ENCODE assay signal across 12 cellular contexts in the genomic region with DNA sequence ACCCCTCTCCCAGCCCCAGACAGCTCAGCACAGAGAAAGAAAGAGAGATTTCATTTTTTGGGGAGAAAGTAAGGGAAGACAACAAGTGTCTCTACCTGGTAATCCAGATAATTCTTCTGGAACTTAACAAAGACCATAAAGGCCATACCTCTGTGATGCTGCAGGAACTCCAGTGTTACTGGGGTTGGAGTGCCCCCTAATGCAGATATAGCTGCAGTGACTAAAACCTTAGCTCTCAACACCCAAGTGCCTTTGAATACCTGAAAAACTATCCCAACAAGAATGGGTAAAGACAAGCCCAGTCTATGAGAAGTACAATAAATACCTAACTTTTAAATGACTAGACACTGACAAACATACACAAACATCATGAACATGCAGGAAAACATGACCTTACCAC.
DNase-seq lines count a peak whose midpoint lies in the region; ATAC-seq and TF ChIP-seq lines count a peak whose summit lies in the region.
"Had no signal": no experiment of that assay in that cellular context is flagged by ENCODE, and none has a peak within 500 bp of the region (broad histone marks: within the 10 kb centered on the region; RNA-seq: fewer than 3 reads in every experiment).

No MANE protein-coding gene starts in this region.

- H3K4me1 ChIP-seq in mammary epithelial cell (ENCODE audit: insufficient read depth, low read length) = peaks cover 16% of the 10 kb centered on the region
- H3K4me1 ChIP-seq: body of pancreas, gastrocnemius medialis, stomach had no signal

- H2AFZ ChIP-seq in mammary epithelial cell (ENCODE audit: low read depth, low read length) = no peak overlapping the region

- no peak overlapping the region for H3K4me3 Mint-ChIP-seq in CD4-positive, alpha-beta T cell

- no peak for ATAC-seq in GM18517 (IDR thresholded peaks at IDR 0.05; ENCODE audit: unreplicated experiment)
- no peak for ATAC-seq in CD4-positive, alpha-beta T cell (ENCODE audit: poor library complexity)
- ATAC-seq: body of pancreas, gastrocnemius medialis had no signal

- in situ Hi-C loops in mammary epithelial cell (cut with MboI; ENCODE audit: low sequenced_read_pairs in 2 of 2) = no loop called here

- dilution Hi-C loops in mammary epithelial cell (cut with HindIII; ENCODE audit: low sequenced_read_pairs) = no loop called here

- DNase-seq in BJ (ENCODE audit: low read depth) (no peak), M059J (ENCODE audit: low read depth) (peak; percentile 47), mammary epithelial cell (peak; percentile 40), kidney epithelial cell (ENCODE audit: low read depth) (peak; percentile 9), NCI-H446 treated with DMSO at 0.1 percent for 48 hours (lab: John Stamatoyannopoulos, UW) (no peak), NCI-H226 (no peak)
- no peak for DNase-seq in CD4-positive, alpha-beta T cell
- DNase-seq: body of pancreas, gastrocnemius medialis, stomach, T-helper 1 cell had no signal

- no peaks in the 10 kb centered on the region for H3K79me2 ChIP-seq in mammary epithelial cell (ENCODE audit: insufficient read depth, low read length)

- H3K9me3 ChIP-seq in mammary epithelial cell (replicated peaks; ENCODE audit: insufficient read depth, low read length) = no peaks in the 10 kb centered on the region
- no peaks in the 10 kb centered on the region for H3K9me3 ChIP-seq in CD4-positive, alpha-beta T cell (ENCODE audit: control insufficient read depth, low read length)
- H3K9me3 ChIP-seq: body of pancreas, gastrocnemius medialis, stomach had no signal

- no peaks in the 10 kb centered on the region for H3K27me3 Mint-ChIP-seq in CD4-positive, alpha-beta T cell

- H3K27me3 ChIP-seq in BJ (ENCODE audit: control insufficient read depth, insufficient read depth, low read length) (no peaks in the 10 kb centered on the region), mammary epithelial cell (ENCODE audit: insufficient read depth, low read length) (no peaks in the 10 kb centered on the region), kidney epithelial cell (ENCODE audit: control insufficient read depth, insufficient read depth, low read length) (no peaks in the 10 kb centered on the region)
- no peaks in the 10 kb centered on the region for H3K27me3 ChIP-seq in CD4-positive, alpha-beta T cell (ENCODE audit: control insufficient read depth, insufficient read depth, low read length)
- H3K27me3 ChIP-seq: body of pancreas, gastrocnemius medialis, stomach had no signal

- BruUV-seq in mammary epithelial cell (replicated peaks; lab: Mats Ljungman, UMichigan) = no TSS peak

- no peak overlapping the region for H3K9ac ChIP-seq in mammary epithelial cell (ENCODE audit: insufficient read depth, low read length)

- H3K4me2 ChIP-seq in mammary epithelial cell (ENCODE audit: insufficient read depth, low read depth, low read length) = no peak overlapping the region

- CTCF ChIA-PET in BJ (lab: Yijun Ruan, JAX) = interaction anchor here (0.6 to 1.7 kb wide), 8 partner anchors 9 to 688 kb away, joined by 3 to 12 read pairs (median 4); no protein-coding TSS in a partner anchor
- CTCF ChIA-PET in mammary epithelial cell (lab: Charles Lee; ENCODE audit: low non-redundant PET) = interaction anchor here (0.5 to 0.8 kb wide), 7 partner anchors 289 to 686 kb away, joined by 3 to 13 read pairs (median 4); no protein-coding TSS in a partner anchor
- CTCF ChIA-PET in CD4-positive, alpha-beta T cell (lab: Charles Lee) = no interaction called here

- no peaks in the 10 kb centered on the region for H3K4me1 Mint-ChIP-seq in CD4-positive, alpha-beta T cell (ENCODE audit: low read depth)

- no peaks in the 10 kb centered on the region for H3K36me3 Mint-ChIP-seq in CD4-positive, alpha-beta T cell (ENCODE audit: low read depth)

- H3K4me3 ChIP-seq in BJ (ENCODE audit: low read depth, low read length) (no peak overlapping the region), mammary epithelial cell (replicated peaks in 1 of 3; ENCODE audit: insufficient read depth in 1 of 3, low read depth in 2 of 3, low read length in 3 of 3) (no peak overlapping the region), kidney epithelial cell (ENCODE audit: low read depth, low read length) (no peak overlapping the region)
- H3K4me3 ChIP-seq: body of pancreas, gastrocnemius medialis, stomach had no signal

- TF ChIP-seq CTCF in BJ (IDR thresholded peaks at IDR 0.05; ENCODE audit: insufficient read depth, low read depth, low read length) (0 out of 2 replicates have a peak, but pooled peaks have one; percentile 31), mammary epithelial cell (conservative IDR thresholded peaks at IDR 0.05 in 1 of 2, IDR thresholded peaks at IDR 0.05 in 1 of 2; ENCODE audit: extremely low read depth in 1 of 2, insufficient read depth in 1 of 2, low read depth in 1 of 2, low read length in 2 of 2) (peak; percentile 47 to 60), kidney epithelial cell (IDR thresholded peaks at IDR 0.05; ENCODE audit: insufficient read depth, low read length, poor library complexity, severe bottlenecking) (peak; percentile 46)
- TF ChIP-seq CTCF in CD4-positive, alpha-beta T cell (IDR thresholded peaks at IDR 0.05) = no peak

- POLR2A ChIA-PET in BJ (lab: Charles Lee) = no interaction called here
- POLR2A ChIA-PET in CD4-positive, alpha-beta T cell (lab: Charles Lee) = no interaction called here

- no peak overlapping the region for H3K27ac ChIP-seq in mammary epithelial cell (ENCODE audit: insufficient read depth, low read depth, low read length)
- H3K27ac ChIP-seq in CD4-positive, alpha-beta T cell (ENCODE audit: low read depth, low read length) = no peak overlapping the region
- H3K27ac ChIP-seq: body of pancreas, gastrocnemius medialis, stomach had no signal

- H4K20me1 ChIP-seq in mammary epithelial cell (ENCODE audit: insufficient read depth, low read length) = no peaks in the 10 kb centered on the region

- no peak overlapping the region for H3K27ac Mint-ChIP-seq in CD4-positive, alpha-beta T cell

- intact Hi-C loops in mammary epithelial cell (cut with micrococcal nuclease) = loop anchor here (1.0 to 10.0 kb wide), 4 partner anchors 289 to 949 kb away; no protein-coding TSS in a partner anchor
- intact Hi-C loops in CD4-positive, alpha-beta T cell (cut with DNase I, micrococcal nuclease) = no loop called here

- H3K9me3 Mint-ChIP-seq in CD4-positive, alpha-beta T cell = peaks cover 2% of the 10 kb centered on the region

- H3K36me3 ChIP-seq in BJ (ENCODE audit: control insufficient read depth, insufficient read depth, low read length) (no peaks in the 10 kb centered on the region), mammary epithelial cell (ENCODE audit: insufficient read depth, low read length) (no peaks in the 10 kb centered on the region), kidney epithelial cell (ENCODE audit: control insufficient read depth, insufficient read depth, low read length) (no peaks in the 10 kb centered on the region)
- H3K36me3 ChIP-seq: gastrocnemius medialis, stomach had no signal

Comparison
In these comparisons a context has a peak if more than half of its experiments do, and no peak if none do; other contexts are left out.
1. DNase-seq: peak in M059J (single experiment), mammary epithelial cell (single experiment) and kidney epithelial cell (single experiment); none in BJ (single experiment), NCI-H446 treated with DMSO at 0.1 percent for 48 hours (single experiment), CD4-positive, alpha-beta T cell (0 of 10) and NCI-H226 (single experiment).